In the genomic region with DNA sequence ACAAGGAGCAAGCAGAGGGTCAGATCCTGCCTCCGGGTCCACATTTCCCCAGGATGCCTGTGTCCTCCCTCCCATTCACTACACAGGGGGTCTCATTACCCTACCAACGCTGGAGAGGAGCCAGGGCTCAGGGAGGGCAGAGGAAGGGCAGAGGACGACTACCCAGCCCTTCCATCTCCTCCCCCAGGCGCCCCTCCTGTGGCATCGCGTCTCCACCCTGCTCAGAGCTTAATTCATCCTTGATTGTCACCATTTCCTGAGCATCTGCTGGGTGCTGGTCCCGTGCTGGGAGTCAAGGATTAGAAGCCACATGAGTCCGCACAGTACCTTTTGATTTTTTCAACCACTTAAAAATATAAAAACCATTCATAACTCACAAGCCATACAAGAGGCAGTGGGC, we compare ENCODE assay signal across 1 cellular context.
TF ChIP-seq lines count a peak whose summit lies in the region.

No MANE protein-coding gene starts in this region.

TF ChIP-seq in H1, 55 proteins besides CTCF, POLR2A, EP300 and RAD21 (continued from another document):
- TF ChIP-seq, protein P1, sequence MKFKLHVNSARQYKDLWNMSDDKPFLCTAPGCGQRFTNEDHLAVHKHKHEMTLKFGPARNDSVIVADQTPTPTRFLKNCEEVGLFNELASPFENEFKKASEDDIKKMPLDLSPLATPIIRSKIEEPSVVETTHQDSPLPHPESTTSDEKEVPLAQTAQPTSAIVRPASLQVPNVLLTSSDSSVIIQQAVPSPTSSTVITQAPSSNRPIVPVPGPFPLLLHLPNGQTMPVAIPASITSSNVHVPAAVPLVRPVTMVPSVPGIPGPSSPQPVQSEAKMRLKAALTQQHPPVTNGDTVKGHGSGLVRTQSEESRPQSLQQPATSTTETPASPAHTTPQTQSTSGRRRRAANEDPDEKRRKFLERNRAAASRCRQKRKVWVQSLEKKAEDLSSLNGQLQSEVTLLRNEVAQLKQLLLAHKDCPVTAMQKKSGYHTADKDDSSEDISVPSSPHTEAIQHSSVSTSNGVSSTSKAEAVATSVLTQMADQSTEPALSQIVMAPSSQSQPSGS (IDR thresholded peaks at IDR 0.05; ENCODE audit: low read length) = no peak
